2 cellular contexts compared by ENCODE assay signal in the genomic region with DNA sequence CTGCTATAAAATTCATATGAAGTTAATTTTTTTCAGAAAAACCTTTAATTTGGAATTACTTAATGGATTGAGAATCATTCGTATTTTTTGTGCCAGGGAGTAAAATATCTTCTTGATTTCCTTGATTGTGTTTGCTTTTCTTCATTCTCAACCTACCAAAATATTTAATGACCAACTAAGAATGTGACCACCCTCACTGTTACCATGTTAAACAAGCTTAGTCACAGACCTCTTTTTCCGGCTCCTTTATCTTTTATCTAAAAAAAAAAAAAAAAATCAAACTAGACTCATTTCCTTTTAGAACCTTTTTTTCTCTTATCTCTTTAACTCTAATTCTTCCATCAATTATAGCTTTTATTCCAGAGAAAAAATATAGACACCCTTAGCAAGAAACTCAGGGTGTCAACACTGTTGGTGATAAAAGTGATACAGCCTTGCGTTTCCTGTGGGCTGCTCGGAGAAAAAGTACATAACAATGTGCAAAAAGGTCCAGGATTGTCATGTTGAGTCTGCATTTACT.
TF ChIP-seq lines count a peak whose summit lies in the region.

No MANE protein-coding gene starts in this region.

TF ChIP-seq in A549, 52 proteins besides CTCF, POLR2A, EP300 and RAD21:
- TF ChIP-seq, protein P1, sequence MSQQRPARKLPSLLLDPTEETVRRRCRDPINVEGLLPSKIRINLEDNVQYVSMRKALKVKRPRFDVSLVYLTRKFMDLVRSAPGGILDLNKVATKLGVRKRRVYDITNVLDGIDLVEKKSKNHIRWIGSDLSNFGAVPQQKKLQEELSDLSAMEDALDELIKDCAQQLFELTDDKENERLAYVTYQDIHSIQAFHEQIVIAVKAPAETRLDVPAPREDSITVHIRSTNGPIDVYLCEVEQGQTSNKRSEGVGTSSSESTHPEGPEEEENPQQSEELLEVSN (IDR thresholded peaks at IDR 0.05; ENCODE audit: borderline replicate concordance, low read depth) = no peak

TF ChIP-seq in H1, 55 proteins besides CTCF, POLR2A, EP300 and RAD21 (continued from another document):
- TF ChIP-seq, protein P2, sequence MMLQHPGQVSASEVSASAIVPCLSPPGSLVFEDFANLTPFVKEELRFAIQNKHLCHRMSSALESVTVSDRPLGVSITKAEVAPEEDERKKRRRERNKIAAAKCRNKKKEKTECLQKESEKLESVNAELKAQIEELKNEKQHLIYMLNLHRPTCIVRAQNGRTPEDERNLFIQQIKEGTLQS (IDR thresholded peaks at IDR 0.05; ENCODE audit: insufficient read depth, low read depth, low read length) = no peak
- TF ChIP-seq KDM5A (IDR thresholded peaks at IDR 0.05; ENCODE audit: low read length) = no peak
- TF ChIP-seq RFX5 (IDR thresholded peaks at IDR 0.05; ENCODE audit: borderline replicate concordance, low read depth, low read length) = no peak
- no peak for TF ChIP-seq RNF2 (IDR thresholded peaks at IDR 0.05; ENCODE audit: borderline replicate concordance, low read depth, low read length, missing control alignments, poor library complexity, severe bottlenecking)
- no peak for TF ChIP-seq SIN3A (conservative IDR thresholded peaks at IDR 0.05 in 1 of 2, IDR thresholded peaks at IDR 0.05 in 1 of 2; ENCODE audit: low read depth in 1 of 2, low read length in 2 of 2)
- TF ChIP-seq BCL11A (IDR thresholded peaks at IDR 0.05; ENCODE audit: low read depth in 2 of 2, low read length in 2 of 2) = no peak
- TF ChIP-seq NANOG (IDR thresholded peaks at IDR 0.05; ENCODE audit: insufficient read depth, low read depth, low read length, poor library complexity, severe bottlenecking) = no peak
- TF ChIP-seq SIX5 (IDR thresholded peaks at IDR 0.05; ENCODE audit: low read depth, low read length) = no peak
- no peak for TF ChIP-seq CBX8 (IDR thresholded peaks at IDR 0.05; ENCODE audit: borderline replicate concordance, low read depth, low read length)
- TF ChIP-seq POU5F1 (IDR thresholded peaks at IDR 0.05; ENCODE audit: low read depth, low read length) = no peak
- no peak for TF ChIP-seq SRF (IDR thresholded peaks at IDR 0.05; ENCODE audit: low read depth, low read length)
- TF ChIP-seq, protein P1 (IDR thresholded peaks at IDR 0.05) = no peak
- no peak for TF ChIP-seq GABPA (IDR thresholded peaks at IDR 0.05; ENCODE audit: borderline replicate concordance, insufficient read depth, low read length)
- TF ChIP-seq TAF1 (IDR thresholded peaks at IDR 0.05; ENCODE audit: low read depth, low read length) = no peak
- TF ChIP-seq ATF2 (IDR thresholded peaks at IDR 0.05; ENCODE audit: low read length) = no peak
